In the genomic region with DNA sequence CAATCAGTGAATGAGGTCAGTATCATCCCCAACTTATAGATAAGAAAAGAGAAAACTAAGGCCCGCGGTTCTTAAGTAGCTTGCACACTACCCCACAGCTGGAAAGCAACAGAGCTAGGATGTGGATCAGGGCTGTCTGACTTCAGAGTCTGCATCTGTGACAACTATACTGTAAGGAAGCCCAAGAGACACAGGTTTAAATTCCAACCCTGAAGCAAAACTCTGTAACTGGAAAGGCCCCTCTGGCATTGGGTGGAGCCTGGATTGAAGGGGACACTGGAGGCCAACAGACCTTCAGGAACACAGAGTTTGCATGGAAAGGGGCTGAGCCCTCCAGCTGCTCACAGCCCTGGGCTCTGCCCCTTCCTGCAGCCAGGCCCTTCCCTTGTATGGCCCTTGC, we compare ENCODE assay signal across 30 cellular contexts. TPM values are rescaled to one million over a fixed set of nuclear protein-coding genes. Genes with fewer than 3 reads are reported as not detected.
"Had no signal": no experiment of that assay in that cellular context is flagged by ENCODE, and none has a peak within 500 bp of the region (broad histone marks: within the 10 kb centered on the region; RNA-seq: fewer than 3 reads in every experiment).

No MANE protein-coding gene starts in this region.

- H3K4me1 ChIP-seq: body of pancreas, gastroesophageal sphincter, psoas muscle, stomach, upper lobe of left lung had no signal

- H3K27me3 ChIP-seq: body of pancreas, cardiac muscle cell, ovary, right atrium auricular region, upper lobe of left lung had no signal

- H3K9me3 Mint-ChIP-seq: activated CD4-positive, alpha-beta T cell treated with anti-CD3 and anti-CD28 coated beads, Interleukin-2, amount 10 ng/mL, durations not matched to agents 7 days and 5 days; activated CD8-positive, alpha-beta T cell treated with anti-CD3 and anti-CD28 coated beads for 36 hours; activated naive CD4-positive, alpha-beta T cell treated with anti-CD3 and anti-CD28 coated beads, Interleukin-2, amount 10 ng/mL, durations not matched to agents 7 days and 5 days; mesothelial cell of epicardium; natural killer cell; stimulated activated effector memory CD8-positive, alpha-beta T cell treated with anti-CD3 and anti-CD28 coated beads, Interleukin-12 subunit alpha, Interleukin-12 subunit beta, amount 100 ng/mL, for 72 hours; T-cell; T-helper 2 cell treated with Interferon-gamma antibody and Interleukin-4, amounts not matched to agents 5 μg/mL and 100 μg/mL, for 36 hours had no signal

- H3K36me3 Mint-ChIP-seq: activated CD8-positive, alpha-beta memory T cell treated with anti-CD3 and anti-CD28 coated beads, Interleukin-2, amount 10 ng/mL, durations not matched to agents 7 days and 5 days; activated naive CD4-positive, alpha-beta T cell treated with anti-CD3 and anti-CD28 coated beads, Interleukin-2, amount 10 ng/mL, durations not matched to agents 7 days and 5 days; mesothelial cell of epicardium; natural killer cell; T-cell had no signal

- DNase-seq: activated CD4-positive, alpha-beta T cell treated with anti-CD3 and anti-CD28 coated beads, Interleukin-2, amount 10 ng/mL, durations not matched to agents 7 days and 5 days; activated CD8-positive, alpha-beta memory T cell treated with anti-CD3 and anti-CD28 coated beads, Interleukin-2, amount 10 ng/mL, durations not matched to agents 7 days and 5 days; activated CD8-positive, alpha-beta T cell treated with anti-CD3 and anti-CD28 coated beads for 36 hours; activated effector memory CD4-positive, alpha-beta T cell treated with anti-CD3 and anti-CD28 coated beads, Interleukin-2, amount 50 U/mL, for 16 hours; activated naive CD4-positive, alpha-beta T cell treated with anti-CD3 and anti-CD28 coated beads, Interleukin-2, amount 10 ng/mL, durations not matched to agents 7 days and 5 days; activated T-cell treated with anti-CD3 and anti-CD28 coated beads for 4 hours; amygdala; body of pancreas; dermis blood vessel endothelial cell; effector CD8-positive, alpha-beta T cell; esophagus squamous epithelium; heart left ventricle; natural killer cell; ovary; psoas muscle; stimulated activated CD4-positive, alpha-beta T cell treated with anti-CD3 and anti-CD28 coated beads, Interleukin-12 subunit alpha, Interleukin-12 subunit beta, amount 100 ng/mL, for 4 hours; stomach; T-cell; upper lobe of left lung had no signal

- H3K36me3 ChIP-seq: cardiac muscle cell, esophagus squamous epithelium, gastroesophageal sphincter, heart left ventricle, ovary, right atrium auricular region, stomach, suprapubic skin, upper lobe of left lung had no signal

- H3K4me3 ChIP-seq: body of pancreas, cardiac muscle cell, esophagus squamous epithelium, gastroesophageal sphincter, heart left ventricle, lung, ovary, psoas muscle, right atrium auricular region, stomach, suprapubic skin, upper lobe of left lung had no signal

- H3K27ac ChIP-seq: body of pancreas, cardiac muscle cell, esophagus squamous epithelium, gastroesophageal sphincter, heart left ventricle, ovary, psoas muscle, right atrium auricular region, stomach, suprapubic skin, upper lobe of left lung, VCaP had no signal

- ATAC-seq: activated CD8-positive, alpha-beta memory T cell treated with anti-CD3 and anti-CD28 coated beads, Interleukin-2, amount 10 ng/mL, durations not matched to agents 7 days and 5 days; activated CD8-positive, alpha-beta T cell treated with anti-CD3 and anti-CD28 coated beads for 36 hours; body of pancreas; gastroesophageal sphincter; heart left ventricle; left lobe of liver; natural killer cell; psoas muscle; stimulated activated effector memory CD8-positive, alpha-beta T cell treated with anti-CD3 and anti-CD28 coated beads, Interleukin-12 subunit alpha, Interleukin-12 subunit beta, amount 100 ng/mL, for 72 hours; T-cell had no signal

- H3K27ac Mint-ChIP-seq: activated CD8-positive, alpha-beta memory T cell treated with anti-CD3 and anti-CD28 coated beads, Interleukin-2, amount 10 ng/mL, durations not matched to agents 7 days and 5 days; activated CD8-positive, alpha-beta T cell treated with anti-CD3 and anti-CD28 coated beads for 36 hours; activated naive CD4-positive, alpha-beta T cell treated with anti-CD3 and anti-CD28 coated beads, Interleukin-2, amount 10 ng/mL, durations not matched to agents 7 days and 5 days; mesothelial cell of epicardium; natural killer cell; stimulated activated effector memory CD8-positive, alpha-beta T cell treated with anti-CD3 and anti-CD28 coated beads, Interleukin-12 subunit alpha, Interleukin-12 subunit beta, amount 100 ng/mL, for 72 hours; T-cell; T-helper 2 cell treated with Interferon-gamma antibody and Interleukin-4, amounts not matched to agents 5 μg/mL and 100 μg/mL, for 36 hours had no signal

- H3K4me3 Mint-ChIP-seq: activated CD4-positive, alpha-beta T cell treated with anti-CD3 and anti-CD28 coated beads, Interleukin-2, amount 10 ng/mL, durations not matched to agents 7 days and 5 days; activated CD8-positive, alpha-beta memory T cell treated with anti-CD3 and anti-CD28 coated beads, Interleukin-2, amount 10 ng/mL, durations not matched to agents 7 days and 5 days; activated CD8-positive, alpha-beta T cell treated with anti-CD3 and anti-CD28 coated beads for 36 hours; activated naive CD4-positive, alpha-beta T cell treated with anti-CD3 and anti-CD28 coated beads, Interleukin-2, amount 10 ng/mL, durations not matched to agents 7 days and 5 days; mesothelial cell of epicardium; natural killer cell; stimulated activated effector memory CD8-positive, alpha-beta T cell treated with anti-CD3 and anti-CD28 coated beads, Interleukin-12 subunit alpha, Interleukin-12 subunit beta, amount 100 ng/mL, for 72 hours; T-cell; T-helper 2 cell treated with Interferon-gamma antibody and Interleukin-4, amounts not matched to agents 5 μg/mL and 100 μg/mL, for 36 hours had no signal

- H3K9me3 ChIP-seq: body of pancreas, esophagus squamous epithelium, gastroesophageal sphincter, heart left ventricle, ovary, psoas muscle, right atrium auricular region, stomach, suprapubic skin, upper lobe of left lung had no signal

RNA-seq across cellular contexts. Expression of a gene that starts 40.2 kb away (rescaled TPM):
- total RNA-seq: activated CD4-positive, alpha-beta T cell treated with anti-CD3 and anti-CD28 coated beads, Interleukin-2, amount 10 ng/mL, durations not matched to agents 7 days and 5 days; cardiac muscle cell; dermis blood vessel endothelial cell; endothelial cell of umbilical vein had no signal
- polyA plus RNA-seq: endothelial cell of umbilical vein had no signal
